ENCODE assay signal across 7 cellular contexts in the genomic region with DNA sequence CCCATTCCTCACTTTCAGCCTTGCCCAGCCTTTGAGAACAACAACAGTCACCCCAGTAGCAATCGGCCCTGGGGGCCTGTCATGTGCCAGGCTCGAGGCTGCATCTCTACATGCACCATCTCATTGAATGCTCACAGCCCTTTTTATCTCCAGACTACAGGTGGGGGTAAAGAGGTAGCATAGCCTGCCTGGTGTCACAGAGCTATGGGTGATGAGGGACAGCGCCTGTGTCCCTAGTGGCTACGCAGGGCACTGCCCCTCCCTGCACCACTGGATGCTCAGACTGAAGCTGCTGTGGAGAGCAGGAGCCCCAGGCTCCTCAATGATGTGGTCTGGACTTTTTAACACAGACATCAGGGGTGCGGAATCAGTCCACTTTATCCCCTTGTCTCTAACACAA. TPM values are rescaled to one million over a fixed set of nuclear protein-coding genes. Genes with fewer than 3 reads are reported as not detected.
A peak's percentile ranks its signal among the peaks of the same experiment; 100 is the strongest.
DNase-seq lines count a peak whose midpoint lies in the region; ATAC-seq and TF ChIP-seq lines count a peak whose summit lies in the region.

No MANE protein-coding gene starts in this region.

- H2AFZ ChIP-seq in neuronal stem cell (ENCODE audit: low read length), result no peak overlapping the region

- ATAC-seq in HG02870 (IDR thresholded peaks at IDR 0.05; ENCODE audit: unreplicated experiment) (no peak), gastrocnemius medialis (no peak)

- H3K27me3 ChIP-seq in neuronal stem cell (ENCODE audit: control insufficient read depth in 3 of 3, insufficient read depth in 3 of 3, low read depth in 1 of 3, low read length in 3 of 3), result no peaks in the 10 kb centered on the region
- no peaks in the 10 kb centered on the region for H3K27me3 ChIP-seq in MG63
- H3K27me3 ChIP-seq in gastrocnemius medialis, result no peaks in the 10 kb centered on the region

- H2BK12ac ChIP-seq in neuronal stem cell (ENCODE audit: low read length), result no peak overlapping the region

- H3K27ac ChIP-seq in neuronal stem cell (replicated peaks; ENCODE audit: low read length) (no peak overlapping the region), gastrocnemius medialis (no peak overlapping the region)

- in situ Hi-C loops in gastrocnemius medialis (cut with MboI; ENCODE audit: low sequenced_read_pairs in 4 of 4), result no loop called here

- no peak overlapping the region for H3K4ac ChIP-seq in neuronal stem cell (ENCODE audit: low read length)

- no peak overlapping the region for H3K18ac ChIP-seq in neuronal stem cell (ENCODE audit: low read length)

- no peak overlapping the region for H3K14ac ChIP-seq in neuronal stem cell (ENCODE audit: low read length)

- H4K8ac ChIP-seq in neuronal stem cell (ENCODE audit: low read depth, low read length), result no peak overlapping the region

- H3K4me1 ChIP-seq in neuronal stem cell (ENCODE audit: control insufficient read depth in 2 of 2, insufficient read depth in 1 of 2, low read depth in 1 of 2, low read length in 2 of 2), result peaks cover 13 to 36% of the 10 kb centered on the region in 2 donors
- H3K4me1 ChIP-seq in gastrocnemius medialis, result no peaks in the 10 kb centered on the region

- no peak overlapping the region for H3K4me3 ChIP-seq in choroid plexus epithelial cell (ENCODE audit: low read depth, low read length)
- H3K4me3 ChIP-seq in neuronal stem cell (ENCODE audit: low read length in 2 of 2), result no peak overlapping the region
- no peak overlapping the region for H3K4me3 ChIP-seq in MG63
- H3K4me3 ChIP-seq in gastrocnemius medialis, result no peak overlapping the region

- H3K9ac ChIP-seq in neuronal stem cell (ENCODE audit: low read depth, low read length, poor library complexity), result no peak overlapping the region

- DNase-seq in Kasumi-1 (lab: John Stamatoyannopoulos, UW) (peak; percentile 7 to 15), choroid plexus epithelial cell (ENCODE audit: low read depth) (no peak), neuronal stem cell (ENCODE audit: low spot score) (no peak), MG63 (no peak), gastrocnemius medialis (no peak)

- H3K4me2 ChIP-seq in neuronal stem cell (ENCODE audit: insufficient read depth, low read length, poor library complexity, severe bottlenecking), result no peak overlapping the region

- H2AK5ac ChIP-seq in neuronal stem cell (ENCODE audit: low read depth, low read length), result no peak overlapping the region

- TF ChIP-seq CTCF in GM12874 (IDR thresholded peaks at IDR 0.05; ENCODE audit: insufficient read depth, low read depth, low read length), result peak; percentile 46
- peak; percentile 27 for TF ChIP-seq CTCF in choroid plexus epithelial cell (conservative IDR thresholded peaks at IDR 0.05; ENCODE audit: low read depth, low read length)
- peak in 1 of 5 experiments; percentile 33 for TF ChIP-seq CTCF in gastrocnemius medialis (IDR thresholded peaks at IDR 0.05 in 4 of 5, conservative IDR thresholded peaks at IDR 0.05 in 1 of 5)

- H2BK5ac ChIP-seq in neuronal stem cell (ENCODE audit: low read length), result no peak overlapping the region

- peak overlapping the region; percentile 81 for H3K23ac ChIP-seq in neuronal stem cell (ENCODE audit: low read depth, low read length, poor library complexity)

- H3K9me3 ChIP-seq in neuronal stem cell (replicated peaks in 1 of 2; ENCODE audit: control insufficient read depth in 2 of 2, insufficient read depth in 1 of 2, low read depth in 1 of 2, low read length in 2 of 2) (no peaks in the 10 kb centered on the region), MG63 (no peaks in the 10 kb centered on the region), gastrocnemius medialis (no peaks in the 10 kb centered on the region)

- H2BK15ac ChIP-seq in neuronal stem cell (ENCODE audit: low read length), result no peak overlapping the region

- WGBS in neuronal stem cell (ENCODE audit: extremely low coverage in 2 of 2, insufficient read length in 2 of 2, insufficient replicate concordance in 1 of 2), 2 donors, result no CpG with 5 or more reads among the region's 5 CpGs

- H3K79me1 ChIP-seq in neuronal stem cell (ENCODE audit: low read depth, low read length), result no peaks in the 10 kb centered on the region

- H4K91ac ChIP-seq in neuronal stem cell (ENCODE audit: low read depth, low read length, poor library complexity), result no peak overlapping the region

- intact Hi-C loops in gastrocnemius medialis (cut with DNase I; ENCODE audit: low total_unique reads), result loop anchor here (1.0 kb wide), 1 partner anchor 9 kb away; no protein-coding TSS in a partner anchor

- H3K36me3 ChIP-seq in neuronal stem cell (replicated peaks in 1 of 2; ENCODE audit: control insufficient read depth in 2 of 2, insufficient read depth in 2 of 2, low read length in 2 of 2), result no peaks in the 10 kb centered on the region
- no peaks in the 10 kb centered on the region for H3K36me3 ChIP-seq in MG63
- no peaks in the 10 kb centered on the region for H3K36me3 ChIP-seq in gastrocnemius medialis

- TF ChIP-seq POLR2A in gastrocnemius medialis (IDR thresholded peaks at IDR 0.05), result no peak

- H2BK120ac ChIP-seq in neuronal stem cell (ENCODE audit: low read depth, low read length), result no peak overlapping the region

RNA-seq across cellular contexts. Expression of a gene that starts 2.8 kb away (rescaled TPM):
- polyA plus RNA-seq in neuronal stem cell (2013, experiment 1 of 2), result 0.49 TPM
- 0.58 TPM for polyA plus RNA-seq in neuronal stem cell (2013, experiment 2 of 2)
- 0.56 TPM in 1 of 2 replicates, not detected in the other for total RNA-seq in MG63 (2014; rRNA removed; shearing (Covaris generic); ENCODE audit: low replicate concordance)
- total RNA-seq in gastrocnemius medialis, result 10 to 100 TPM; 32.0 to 78.1 (median 48.6) TPM

RNA-seq across cellular contexts. Expression of a gene that starts 15.9 kb away (rescaled TPM):
- polyA plus RNA-seq in neuronal stem cell (2013, experiment 1 of 2), result 2.6 TPM
- 2.5 TPM for polyA plus RNA-seq in neuronal stem cell (2013, experiment 2 of 2)
- total RNA-seq in MG63 (2014; rRNA removed; shearing (Covaris generic); ENCODE audit: low replicate concordance), result 38.8 and 45.4 TPM in 2 replicates
- not detected for total RNA-seq in gastrocnemius medialis

Comparison
In these comparisons a context has a peak if more than half of its experiments do, and no peak if none do; other contexts are left out.
1. DNase-seq: peak in Kasumi-1 (2 of 2); none in choroid plexus epithelial cell (single experiment), neuronal stem cell (single experiment), MG63 (single experiment) and gastrocnemius medialis (0 of 2).
2. RNA of a gene that starts 2.8 kb away (total RNA-seq): 32.0 to 78.1 TPM in gastrocnemius medialis; 0.56 TPM in MG63; every median in the first group is over 10 times any median in the second.
3. RNA of a gene that starts 15.9 kb away (total RNA-seq): 38.8 to 45.4 TPM in MG63; not detected in gastrocnemius medialis; every median in the first group is over 10 times any median in the second.